Comparison of ENCODE assay signal across 1 cellular context in genomic region chr20:3706774-3707507, GRCh38.
TF ChIP-seq lines count a peak whose summit lies in the region.

No MANE protein-coding gene starts in this region.

TF ChIP-seq in SK-N-SH treated with all-trans-retinoic acid at 6 μM for 48 hours, 23 proteins besides CTCF, POLR2A, EP300 and RAD21 (continued from another document):
- TF ChIP-seq, protein P1, sequence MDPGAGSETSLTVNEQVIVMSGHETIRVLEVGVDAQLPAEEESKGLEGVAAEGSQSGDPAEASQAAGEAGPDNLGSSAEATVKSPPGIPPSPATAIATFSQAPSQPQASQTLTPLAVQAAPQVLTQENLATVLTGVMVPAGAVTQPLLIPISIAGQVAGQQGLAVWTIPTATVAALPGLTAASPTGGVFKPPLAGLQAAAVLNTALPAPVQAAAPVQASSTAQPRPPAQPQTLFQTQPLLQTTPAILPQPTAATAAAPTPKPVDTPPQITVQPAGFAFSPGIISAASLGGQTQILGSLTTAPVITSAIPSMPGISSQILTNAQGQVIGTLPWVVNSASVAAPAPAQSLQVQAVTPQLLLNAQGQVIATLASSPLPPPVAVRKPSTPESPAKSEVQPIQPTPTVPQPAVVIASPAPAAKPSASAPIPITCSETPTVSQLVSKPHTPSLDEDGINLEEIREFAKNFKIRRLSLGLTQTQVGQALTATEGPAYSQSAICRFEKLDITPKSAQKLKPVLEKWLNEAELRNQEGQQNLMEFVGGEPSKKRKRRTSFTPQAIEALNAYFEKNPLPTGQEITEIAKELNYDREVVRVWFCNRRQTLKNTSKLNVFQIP (CRISPR knock-in tag; IDR thresholded peaks at IDR 0.05; ENCODE audit: borderline replicate concordance, low read depth): no peak
